ENCODE assay signal across 14 cellular contexts in the genomic region with DNA sequence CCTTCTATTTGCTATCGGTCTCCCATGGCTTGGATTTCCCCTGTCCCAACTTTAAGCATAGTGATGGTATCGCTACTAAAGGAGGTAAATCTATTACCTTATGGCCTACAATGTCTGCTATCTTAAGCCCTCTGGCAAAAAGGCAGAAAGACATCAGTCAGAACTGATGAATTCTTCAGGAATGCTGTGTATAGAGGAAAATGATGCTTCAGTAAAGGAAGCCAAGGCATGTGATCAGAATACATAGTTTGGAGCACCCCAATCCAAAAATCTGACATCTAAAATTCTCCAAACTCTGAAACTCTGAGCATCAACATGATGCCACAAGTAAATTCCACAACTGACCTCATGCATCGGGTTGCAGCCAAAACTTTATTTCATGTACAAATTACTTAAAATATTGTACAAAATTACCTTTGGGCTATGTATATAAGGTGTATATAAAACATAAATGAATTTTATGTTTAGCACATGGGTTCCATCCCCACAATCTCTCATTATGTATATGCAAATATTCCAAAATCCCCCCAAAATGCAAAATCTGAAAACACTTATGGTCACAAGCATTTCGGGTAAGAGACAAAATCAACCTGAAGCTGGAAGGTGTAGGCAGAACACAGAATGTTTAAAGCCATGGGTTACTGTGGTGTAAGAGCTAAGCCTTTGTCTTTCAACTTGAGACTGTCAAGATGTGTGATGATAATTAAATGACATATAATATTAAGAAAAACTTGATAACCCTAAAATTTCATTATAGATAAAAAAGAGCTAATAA.
DNase-seq lines count a peak whose midpoint lies in the region; ATAC-seq and TF ChIP-seq lines count a peak whose summit lies in the region.
"Had no signal": no experiment of that assay in that cellular context is flagged by ENCODE, and none has a peak within 500 bp of the region (broad histone marks: within the 10 kb centered on the region; RNA-seq: fewer than 3 reads in every experiment).

No MANE protein-coding gene starts in this region.

- POLR2A ChIA-PET in activated B cell treated with CpG ODN at 0.5 μM for 24 hours (lab: Charles Lee) = interaction anchor here (0.5 to 3.8 kb wide), 4 partner anchors 41 to 465 kb away, joined by 4 to 84 read pairs (median 11); partner anchors contain the start of gene CUL3

- no peaks in the 10 kb centered on the region for H3K9me3 Mint-ChIP-seq in activated B cell treated with CpG ODN at 0.5 μM for 24 hours
- H3K9me3 Mint-ChIP-seq: activated T-helper 2 cell treated with anti-CD3 and anti-CD28 coated beads, Interferon-gamma antibody, Interleukin-2, Interleukin-4, amounts not matched to agents 10 μg/mL and 5 μg/mL and 100 μg/mL, durations not matched to agents 14 hours and 24 hours and 36 hours; CD8-positive, alpha-beta memory T cell; naive thymus-derived CD8-positive, alpha-beta T cell had no signal

- peaks cover 15% of the 10 kb centered on the region for H3K36me3 Mint-ChIP-seq in activated B cell treated with CpG ODN at 0.5 μM for 24 hours (ENCODE audit: low read depth)

- peak overlapping the region; percentile 82 for H3K27ac Mint-ChIP-seq in activated B cell treated with CpG ODN at 0.5 μM for 24 hours

- TF ChIP-seq CTCF in activated B cell treated with CpG ODN at 0.5 μM for 24 hours (IDR thresholded peaks at IDR 0.05) = no peak

- H3K27me3 Mint-ChIP-seq in activated B cell treated with CpG ODN at 0.5 μM for 24 hours = no peaks in the 10 kb centered on the region
- H3K27me3 Mint-ChIP-seq: naive thymus-derived CD8-positive, alpha-beta T cell had no signal

- no peak for ATAC-seq in activated B cell treated with CpG ODN at 0.5 μM for 24 hours (ENCODE audit: low read depth)
- no peak for ATAC-seq in HG03025 (IDR thresholded peaks at IDR 0.05; ENCODE audit: low FRiP score, unreplicated experiment)
- ATAC-seq in GM18498 (IDR thresholded peaks at IDR 0.05; ENCODE audit: unreplicated experiment) = no peak
- no peak for ATAC-seq in GM21723 (IDR thresholded peaks at IDR 0.05; ENCODE audit: unreplicated experiment)
- ATAC-seq: naive thymus-derived CD8-positive, alpha-beta T cell had no signal

- intact Hi-C loops in activated B cell treated with CpG ODN at 0.5 μM for 24 hours (cut with micrococcal nuclease) = no loop called here

- peak; percentile 56 for DNase-seq in AG08395 (ENCODE audit: low spot score)
- peak; percentile 85 for DNase-seq in HCEC 1CT
- no peak for DNase-seq in activated B cell treated with CpG ODN at 0.5 μM for 24 hours
- DNase-seq in foreskin melanocyte = peak; percentile 8
- no peak for DNase-seq in NCI-H146 (lab: John Stamatoyannopoulos, UW)
- DNase-seq: CD8-positive, alpha-beta memory T cell; dermis blood vessel endothelial cell; naive thymus-derived CD8-positive, alpha-beta T cell; NCI-H1930; Peyer's patch had no signal

- H3K4me1 Mint-ChIP-seq in activated B cell treated with CpG ODN at 0.5 μM for 24 hours = peaks cover 81% of the 10 kb centered on the region

- CTCF ChIA-PET in activated B cell treated with CpG ODN at 0.5 μM for 24 hours (lab: Charles Lee) = no interaction called here

- H3K4me3 Mint-ChIP-seq in activated B cell treated with CpG ODN at 0.5 μM for 24 hours = peak overlapping the region; percentile 44

Comparison
In these comparisons a context has a peak if more than half of its experiments do, and no peak if none do; other contexts are left out.
1. DNase-seq: peak in AG08395 (single experiment), HCEC 1CT (single experiment) and foreskin melanocyte (single experiment); none in activated B cell treated with CpG ODN at 0.5 μM for 24 hours (single experiment) and NCI-H146 (single experiment).